In the genomic region with DNA sequence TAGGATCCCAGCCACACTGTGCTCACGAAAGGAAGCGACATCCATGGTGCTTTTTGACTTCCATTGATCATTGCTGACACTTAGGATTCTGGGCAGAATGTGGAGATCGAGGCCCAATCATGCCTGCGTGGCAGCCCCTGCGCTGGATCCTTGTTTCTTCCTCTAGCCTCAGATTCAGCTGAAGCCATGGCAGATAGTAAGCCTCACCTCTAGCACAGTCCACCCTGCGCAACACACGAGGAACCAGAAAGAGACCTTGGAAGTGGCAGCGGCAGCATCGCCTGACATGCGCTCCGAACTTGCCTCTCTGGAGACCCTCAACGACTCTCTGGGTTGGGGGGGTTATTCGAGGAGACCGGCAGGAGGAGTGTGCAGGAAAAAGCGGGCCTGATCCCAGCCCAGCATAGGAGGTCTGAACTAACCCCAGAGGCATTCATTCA, we compare ENCODE assay signal across 26 cellular contexts. TPM values are rescaled to one million over a fixed set of nuclear protein-coding genes. Genes with fewer than 3 reads are reported as not detected.
"Had no signal": no experiment of that assay in that cellular context is flagged by ENCODE, and none has a peak within 500 bp of the region (broad histone marks: within the 10 kb centered on the region; RNA-seq: fewer than 3 reads in every experiment).

No MANE protein-coding gene starts in this region.

- ATAC-seq: left cardiac atrium; left lung; naive thymus-derived CD8-positive, alpha-beta T cell; psoas muscle; right lobe of liver; stimulated activated naive B cell treated with anti-CD40 and anti-IgM and Interleukin-4, amounts not matched to agents 10 μg/mL and 1 μg/mL and 100 μg/mL, for 72 hours; stimulated activated naive CD8-positive, alpha-beta T cell treated with anti-CD3 and anti-CD28 coated beads, Interleukin-15, amount 100 ng/mL, for 72 hours; upper lobe of right lung had no signal

- H3K9me3 ChIP-seq: esophagus squamous epithelium, left lung, ovary, psoas muscle, right lobe of liver, suprapubic skin, transverse colon, upper lobe of right lung, uterus had no signal

- FAIRE-seq: endothelial cell of umbilical vein, frontal cortex, small intestine had no signal

- H3K36me3 ChIP-seq: ovary, transverse colon, uterus had no signal

- H3K4me1 ChIP-seq: uterus had no signal

- DNase-seq: dermis blood vessel endothelial cell; effector memory CD4-positive, alpha-beta T cell; esophagus squamous epithelium; hypothalamus; left cardiac atrium; left lung; mesendoderm; naive thymus-derived CD8-positive, alpha-beta T cell; nephron progenitor cell; occipital lobe; ovary; posterior cingulate gyrus; psoas muscle; right lobe of liver; small intestine; stimulated activated CD4-positive, alpha-beta T cell treated with anti-CD3 and anti-CD28 coated beads, Interleukin-15, amount 100 ng/mL, for 24 hours; stimulated activated CD4-positive, alpha-beta T cell treated with anti-CD3 and anti-CD28 coated beads, Interleukin-2, amount 100 ng/mL, for 48 hours; stimulated activated naive B cell treated with anti-CD40 and anti-IgM and Interleukin-4, amounts not matched to agents 10 μg/mL and 1 μg/mL and 100 μg/mL, for 72 hours; stimulated activated naive CD8-positive, alpha-beta T cell treated with anti-CD3 and anti-CD28 coated beads, Interleukin-15, amount 100 ng/mL, for 72 hours; transverse colon; upper lobe of right lung; uterus had no signal

- H3K4me3 Mint-ChIP-seq: naive thymus-derived CD8-positive, alpha-beta T cell; nephron progenitor cell; stimulated activated naive B cell treated with anti-CD40 and anti-IgM and Interleukin-4, amounts not matched to agents 10 μg/mL and 1 μg/mL and 100 μg/mL, for 72 hours; stimulated activated naive CD8-positive, alpha-beta T cell treated with anti-CD3 and anti-CD28 coated beads, Interleukin-15, amount 100 ng/mL, for 72 hours had no signal

- H3K27ac Mint-ChIP-seq: stimulated activated naive CD8-positive, alpha-beta T cell treated with anti-CD3 and anti-CD28 coated beads, Interleukin-15, amount 100 ng/mL, for 72 hours had no signal

- H3K27ac ChIP-seq: coronary artery, esophagus squamous epithelium, left lung, ovary, psoas muscle, right lobe of liver, suprapubic skin, transverse colon, upper lobe of right lung, uterus had no signal

- H3K4me3 ChIP-seq: coronary artery, esophagus squamous epithelium, left lung, ovary, psoas muscle, right lobe of liver, suprapubic skin, transverse colon, upper lobe of right lung, uterus had no signal

RNA-seq across cellular contexts. Expression of a gene that starts 10.6 kb away (rescaled TPM):
- polyA plus RNA-seq: naive thymus-derived CD8-positive, alpha-beta T cell had no signal
